ENCODE assay signal across 24 cellular contexts in the genomic region with DNA sequence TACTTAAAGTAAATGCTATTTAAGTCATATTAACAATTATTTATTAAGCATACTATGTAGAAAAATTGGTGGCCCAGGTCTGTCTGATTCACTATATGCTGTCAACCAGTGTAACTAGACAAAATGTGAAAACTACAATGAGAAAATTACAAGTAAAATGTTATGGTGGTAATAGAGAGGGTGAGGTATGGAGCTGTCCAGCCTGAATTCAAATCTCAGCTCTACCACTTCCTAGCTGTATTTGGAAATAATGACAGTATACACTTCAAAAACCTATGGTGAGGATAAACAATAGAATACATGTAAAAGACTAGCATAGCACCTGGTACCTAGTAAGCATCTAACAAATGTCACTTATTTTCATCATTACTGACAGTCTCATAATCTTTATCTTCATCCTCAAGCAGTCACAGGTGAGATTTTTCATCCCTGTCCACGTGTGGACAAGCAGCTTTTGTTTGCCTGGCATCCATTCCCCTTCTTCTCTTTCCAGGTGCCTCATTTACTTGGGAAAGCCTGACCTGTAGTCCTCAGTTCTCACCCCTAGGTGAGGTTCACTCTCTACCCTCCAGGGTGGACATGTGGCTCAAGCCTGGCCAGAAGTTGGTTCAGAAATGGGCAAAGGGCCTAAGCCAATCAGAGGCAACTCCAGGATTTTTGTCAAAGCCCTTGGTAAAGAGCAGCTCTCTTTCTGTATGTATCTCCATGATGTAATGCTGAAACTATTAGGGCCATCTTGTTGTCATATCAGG. TPM values are rescaled to one million over a fixed set of nuclear protein-coding genes. Genes with fewer than 3 reads are reported as not detected.
A peak's percentile ranks its signal among the peaks of the same experiment; 100 is the strongest.
DNase-seq lines count a peak whose midpoint lies in the region; ATAC-seq and TF ChIP-seq lines count a peak whose summit lies in the region.
"Had no signal": no experiment of that assay in that cellular context is flagged by ENCODE, and none has a peak within 500 bp of the region (broad histone marks: within the 10 kb centered on the region; RNA-seq: fewer than 3 reads in every experiment).

No MANE protein-coding gene starts in this region.

- peaks cover 8% of the 10 kb centered on the region for H3K4me1 ChIP-seq in CD4-positive, CD25-positive, alpha-beta regulatory T cell (ENCODE audit: control insufficient read depth, insufficient read depth, low read length, poor library complexity, severe bottlenecking)
- peaks cover 44 to 88% of the 10 kb centered on the region in 2 experiments for H3K4me1 ChIP-seq in HCT116 (ENCODE audit: control insufficient read depth in 1 of 2, insufficient read depth in 2 of 2, low read length in 2 of 2)
- H3K4me1 ChIP-seq in endodermal cell (ENCODE audit: control insufficient read depth, insufficient read depth, low read length): peaks cover 20% of the 10 kb centered on the region
- peaks cover 4 to 5% of the 10 kb centered on the region in 2 donors for H3K4me1 ChIP-seq in aorta (ENCODE audit: control insufficient read depth in 1 of 2, insufficient read depth in 2 of 2, low read length in 2 of 2)

- BruUV-seq in HCT116 (replicated peaks; lab: Mats Ljungman, UMichigan): no TSS peak

- TF ChIP-seq CTCF in HCT116 (IDR thresholded peaks at IDR 0.05 in 2 of 3, conservative IDR thresholded peaks at IDR 0.05 in 1 of 3; ENCODE audit: borderline replicate concordance in 1 of 3, insufficient read depth in 1 of 3, low read depth in 2 of 3, low read length in 2 of 3): peak in 1 of 3 experiments; percentile 30; a peak in 2 of 6 replicates
- peak; percentile 53 for TF ChIP-seq CTCF in endodermal cell (conservative IDR thresholded peaks at IDR 0.05)
- no peak for TF ChIP-seq CTCF in mesothelial cell of epicardium (IDR thresholded peaks at IDR 0.05; ENCODE audit: unreplicated experiment)
- no peak for TF ChIP-seq CTCF in endothelial cell (IDR thresholded peaks at IDR 0.05; ENCODE audit: unreplicated experiment)

- no peaks in the 10 kb centered on the region for H3K9me2 ChIP-seq in HCT116 (ENCODE audit: insufficient read depth)

- no peak for DNase-seq in CD4-positive, CD25-positive, alpha-beta regulatory T cell
- DNase-seq in HCT116 (ENCODE audit: low read depth, low spot score): no peak
- DNase-seq in endodermal cell: peak; percentile 51
- DNase-seq in mesothelial cell of epicardium (ENCODE audit: low spot score in 2 of 2, unreplicated experiment in 2 of 2): no peak
- no peak for DNase-seq in NCI-H187 (lab: John Stamatoyannopoulos, UW)
- DNase-seq in endothelial cell (ENCODE audit: low spot score): no peak
- DNase-seq in aorta: no peak
- DNase-seq in NCI-H2081 (lab: John Stamatoyannopoulos, UW): no peak
- DNase-seq: activated CD4-positive, alpha-beta T cell treated with anti-CD3 and anti-CD28 coated beads, Interleukin-2, amount 50 U/mL, for 1 hour; activated CD8-positive, alpha-beta memory T cell treated with anti-CD3 and anti-CD28 coated beads, Interleukin-2, amount 10 ng/mL, durations not matched to agents 7 days and 5 days; activated naive CD4-positive, alpha-beta T cell treated with anti-CD3 and anti-CD28 coated beads for 36 hours; adrenal gland; colonic mucosa; effector CD8-positive, alpha-beta T cell; heart left ventricle; KG1; MG63; NCI-H2029 treated with DMSO at 0.1 percent for 48 hours; NCI-H226; stimulated activated CD4-positive, alpha-beta T cell treated with anti-CD3 and anti-CD28 coated beads, Interleukin-15, amount 100 ng/mL, for 24 hours; stimulated activated naive B cell treated with anti-CD40 and anti-IgM and Interleukin-4, amounts not matched to agents 10 μg/mL and 1 μg/mL and 100 μg/mL, for 72 hours; T-helper 2 cell had no signal

- no peak for ATAC-seq in CD4-positive, CD25-positive, alpha-beta regulatory T cell (ENCODE audit: low read depth in 2 of 2)
- ATAC-seq in HCT116 (0 out of 2 replicates have a peak, but pooled peaks have one; percentile 21), aorta (ENCODE audit: low FRiP score) (no peak)
- ATAC-seq: activated CD8-positive, alpha-beta memory T cell treated with anti-CD3 and anti-CD28 coated beads, Interleukin-2, amount 10 ng/mL, durations not matched to agents 7 days and 5 days; heart left ventricle; stimulated activated naive B cell treated with anti-CD40 and anti-IgM and Interleukin-4, amounts not matched to agents 10 μg/mL and 1 μg/mL and 100 μg/mL, for 72 hours had no signal

- WGBS in endodermal cell (ENCODE audit: insufficient coverage in 1 of 2, insufficient read length in 1 of 2), 2 experiments: 78 to 100% methylated on average over 1 of the region's 1 CpG
- 72 to 77% methylated on average over 1 of the region's 1 CpG for WGBS in aorta, 2 donors

- no peaks in the 10 kb centered on the region for H3K27me3 ChIP-seq in CD4-positive, CD25-positive, alpha-beta regulatory T cell (ENCODE audit: control insufficient read depth, insufficient read depth, low read length)
- H3K27me3 ChIP-seq in HCT116 (ENCODE audit: insufficient read depth, low read length) (no peaks in the 10 kb centered on the region), endodermal cell (ENCODE audit: control insufficient read depth, insufficient read depth, low read length, poor library complexity, severe bottlenecking) (no peaks in the 10 kb centered on the region), aorta (ENCODE audit: control insufficient read depth in 1 of 2, insufficient read depth in 2 of 2, low read length in 1 of 2) (no peaks in the 10 kb centered on the region)
- H3K27me3 ChIP-seq: adrenal gland, colonic mucosa, heart left ventricle, MG63 had no signal

- peaks cover 40 to 83% (median 61%) of the 10 kb centered on the region in 4 donors for H3K4me1 Mint-ChIP-seq in CD4-positive, CD25-positive, alpha-beta regulatory T cell
- H3K4me1 Mint-ChIP-seq in endodermal cell (peaks cover 52% of the 10 kb centered on the region), mesothelial cell of epicardium (peaks cover 37% of the 10 kb centered on the region), endothelial cell (ENCODE audit: unreplicated experiment) (peaks cover 34% of the 10 kb centered on the region)

- RAD21 ChIA-PET in HCT116 (lab: Charles Lee; ENCODE audit: low non-redundant PET in 1 of 2, low total read pairs in 2 of 2, uncharacterized antibody in 2 of 2, unreplicated experiment in 2 of 2): no interaction called here

- H2AFZ ChIP-seq in HCT116 (ENCODE audit: low read depth, low read length, poor library complexity, severe bottlenecking): no peak overlapping the region

- TF ChIP-seq RAD21 in HCT116 (IDR thresholded peaks at IDR 0.05; ENCODE audit: low read depth): no peak

- no peaks in the 10 kb centered on the region for H3K36me3 ChIP-seq in CD4-positive, CD25-positive, alpha-beta regulatory T cell (ENCODE audit: control insufficient read depth, insufficient read depth, low read length)
- H3K36me3 ChIP-seq in HCT116 (ENCODE audit: control insufficient read depth in 1 of 2, insufficient read depth in 2 of 2, low read length in 2 of 2): no peaks in the 10 kb centered on the region; a peak in 1 of 4 replicates
- H3K36me3 ChIP-seq in endodermal cell (ENCODE audit: control insufficient read depth, insufficient read depth, low read length): no peaks in the 10 kb centered on the region
- no peaks in the 10 kb centered on the region for H3K36me3 ChIP-seq in aorta (ENCODE audit: control insufficient read depth in 1 of 2, insufficient read depth in 2 of 2, low read length in 1 of 2)
- H3K36me3 ChIP-seq: adrenal gland, colonic mucosa, MG63 had no signal

- H3K9ac ChIP-seq in HCT116 (ENCODE audit: low read length) (no peak overlapping the region), endodermal cell (ENCODE audit: extremely low read depth, low read length, poor library complexity, severe bottlenecking) (no peak overlapping the region)

- H3K4me3 ChIP-seq in CD4-positive, CD25-positive, alpha-beta regulatory T cell (ENCODE audit: low read depth, low read length): no peak overlapping the region
- H3K4me3 ChIP-seq in HCT116 (replicated peaks in 1 of 2; ENCODE audit: low read depth in 1 of 2, low read length in 2 of 2) (no peak overlapping the region), endodermal cell (ENCODE audit: low read length) (no peak overlapping the region), aorta (ENCODE audit: low read length in 2 of 2) (no peak overlapping the region)
- H3K4me3 ChIP-seq: adrenal gland, colonic mucosa, heart left ventricle, MG63 had no signal

- intact Hi-C loops in HCT116 (cut with micrococcal nuclease): no loop called here
- intact Hi-C loops in aorta (cut with DNase I): no loop called here

- H3K4me3 Mint-ChIP-seq in CD4-positive, CD25-positive, alpha-beta regulatory T cell: no peak overlapping the region
- no peak overlapping the region for H3K4me3 Mint-ChIP-seq in endodermal cell
- no peak overlapping the region for H3K4me3 Mint-ChIP-seq in mesothelial cell of epicardium
- no peak overlapping the region for H3K4me3 Mint-ChIP-seq in endothelial cell (ENCODE audit: unreplicated experiment)
- H3K4me3 Mint-ChIP-seq: activated CD8-positive, alpha-beta memory T cell treated with anti-CD3 and anti-CD28 coated beads, Interleukin-2, amount 10 ng/mL, durations not matched to agents 7 days and 5 days; activated naive CD4-positive, alpha-beta T cell treated with anti-CD3 and anti-CD28 coated beads for 36 hours; stimulated activated naive B cell treated with anti-CD40 and anti-IgM and Interleukin-4, amounts not matched to agents 10 μg/mL and 1 μg/mL and 100 μg/mL, for 72 hours had no signal

- no peaks in the 10 kb centered on the region for H3K9me3 Mint-ChIP-seq in CD4-positive, CD25-positive, alpha-beta regulatory T cell
- no peaks in the 10 kb centered on the region for H3K9me3 Mint-ChIP-seq in endodermal cell
- H3K9me3 Mint-ChIP-seq in mesothelial cell of epicardium: no peaks in the 10 kb centered on the region
- H3K9me3 Mint-ChIP-seq in endothelial cell (ENCODE audit: unreplicated experiment): no peaks in the 10 kb centered on the region
- H3K9me3 Mint-ChIP-seq: activated naive CD4-positive, alpha-beta T cell treated with anti-CD3 and anti-CD28 coated beads for 36 hours; stimulated activated naive B cell treated with anti-CD40 and anti-IgM and Interleukin-4, amounts not matched to agents 10 μg/mL and 1 μg/mL and 100 μg/mL, for 72 hours had no signal

- CTCF ChIA-PET in HCT116 (lab: Charles Lee): no interaction called here

- H3K27ac ChIP-seq in CD4-positive, CD25-positive, alpha-beta regulatory T cell (ENCODE audit: insufficient read depth, low read length, poor library complexity, severe bottlenecking): no peak overlapping the region
- no peak overlapping the region for H3K27ac ChIP-seq in HCT116 (ENCODE audit: low read depth, low read length)
- no peak overlapping the region for H3K27ac ChIP-seq in endodermal cell (ENCODE audit: low read depth, low read length)
- no peak overlapping the region for H3K27ac ChIP-seq in aorta (ENCODE audit: low read depth in 1 of 2, low read length in 2 of 2)
- H3K27ac ChIP-seq: C4-2B, colonic mucosa had no signal

- no peak overlapping the region for H3K4me2 ChIP-seq in HCT116 (ENCODE audit: low read length)

- peaks cover 98% of the 10 kb centered on the region for H3K79me2 ChIP-seq in HCT116 (ENCODE audit: insufficient read depth, low read length)

- H3K36me3 Mint-ChIP-seq in CD4-positive, CD25-positive, alpha-beta regulatory T cell: peaks cover 12% of the 10 kb centered on the region
- H3K36me3 Mint-ChIP-seq in endodermal cell (ENCODE audit: low read depth) (no peaks in the 10 kb centered on the region), mesothelial cell of epicardium (peaks cover 11% of the 10 kb centered on the region), endothelial cell (ENCODE audit: low read depth, unreplicated experiment) (peaks cover 4% of the 10 kb centered on the region)

- H3K9me3 ChIP-seq in CD4-positive, CD25-positive, alpha-beta regulatory T cell (ENCODE audit: control insufficient read depth in 2 of 2, low read length in 2 of 2): no peaks in the 10 kb centered on the region
- H3K9me3 ChIP-seq in HCT116 (ENCODE audit: control insufficient read depth in 1 of 2, insufficient read depth in 1 of 2, low read depth in 1 of 2, low read length in 2 of 2): no peaks in the 10 kb centered on the region
- no peaks in the 10 kb centered on the region for H3K9me3 ChIP-seq in endodermal cell (ENCODE audit: control insufficient read depth, low read length)
- no peaks in the 10 kb centered on the region for H3K9me3 ChIP-seq in aorta (ENCODE audit: control insufficient read depth, low read length)
- H3K9me3 ChIP-seq: adrenal gland, colonic mucosa, heart left ventricle, MG63 had no signal

- no peaks in the 10 kb centered on the region for H3K27me3 Mint-ChIP-seq in CD4-positive, CD25-positive, alpha-beta regulatory T cell
- H3K27me3 Mint-ChIP-seq in endodermal cell (ENCODE audit: insufficient read depth): no peaks in the 10 kb centered on the region
- H3K27me3 Mint-ChIP-seq in mesothelial cell of epicardium (ENCODE audit: low read depth): no peaks in the 10 kb centered on the region
- peaks cover 2% of the 10 kb centered on the region for H3K27me3 Mint-ChIP-seq in endothelial cell (ENCODE audit: unreplicated experiment)
- H3K27me3 Mint-ChIP-seq: activated CD8-positive, alpha-beta memory T cell treated with anti-CD3 and anti-CD28 coated beads, Interleukin-2, amount 10 ng/mL, durations not matched to agents 7 days and 5 days; progenitor cell of endocrine pancreas; stimulated activated naive B cell treated with anti-CD40 and anti-IgM and Interleukin-4, amounts not matched to agents 10 μg/mL and 1 μg/mL and 100 μg/mL, for 72 hours had no signal

- no peak for TF ChIP-seq POLR2A in HCT116 (IDR thresholded peaks at IDR 0.05; ENCODE audit: borderline replicate concordance, extremely low read depth, insufficient read depth, insufficient read length)

- peak overlapping the region in 2 of 3 donors; percentile 18 to 19 for H3K27ac Mint-ChIP-seq in CD4-positive, CD25-positive, alpha-beta regulatory T cell
- H3K27ac Mint-ChIP-seq in endodermal cell (peak overlapping the region; percentile 1), mesothelial cell of epicardium (peak overlapping the region; percentile 37), endothelial cell (ENCODE audit: unreplicated experiment) (no peak overlapping the region)
- H3K27ac Mint-ChIP-seq: activated CD8-positive, alpha-beta memory T cell treated with anti-CD3 and anti-CD28 coated beads, Interleukin-2, amount 10 ng/mL, durations not matched to agents 7 days and 5 days; activated naive CD4-positive, alpha-beta T cell treated with anti-CD3 and anti-CD28 coated beads for 36 hours; progenitor cell of endocrine pancreas; stimulated activated naive B cell treated with anti-CD40 and anti-IgM and Interleukin-4, amounts not matched to agents 10 μg/mL and 1 μg/mL and 100 μg/mL, for 72 hours had no signal

- POLR2A ChIA-PET in HCT116 (lab: Charles Lee): interaction anchor here (0.6 kb wide), 1 partner anchor 524 kb away, joined by 3 read pairs; a partner anchor contains a TSS

- H4K20me1 ChIP-seq in HCT116 (ENCODE audit: insufficient read depth): peaks cover 10% of the 10 kb centered on the region; the same call in 1 of the 2 replicates

RNA-seq across cellular contexts. Expression of a gene that starts 29.5 kb away (rescaled TPM):
- 18.4 TPM for total RNA-seq in CD4-positive, CD25-positive, alpha-beta regulatory T cell
- 10 to 100 TPM; 20.7 to 31.6 (median 24.2) TPM for polyA plus RNA-seq in CD4-positive, CD25-positive, alpha-beta regulatory T cell
- total RNA-seq in HCT116 (2021; ENCODE audit: unreplicated experiment): 27.1 TPM
- 21.8 and 28.5 TPM in 2 replicates for polyA plus RNA-seq in HCT116 (2012)
- 10 to 100 TPM; 12.2 to 17.4 TPM for total RNA-seq in endodermal cell
- polyA plus RNA-seq in endodermal cell (2013, experiment 1 of 2): 17.6 TPM
- polyA plus RNA-seq in endodermal cell (2013, experiment 2 of 2): 18.7 TPM
- total RNA-seq in mesothelial cell of epicardium: 32.5 to 34.4 TPM (median 33.6 TPM) in 3 replicates
- total RNA-seq in endothelial cell (ENCODE audit: unreplicated experiment): 30.8 TPM
- 10 to 100 TPM; 35.1 to 50.4 TPM for total RNA-seq in aorta
- polyA plus RNA-seq in aorta: 10 to 100 TPM; 11.7 to 21.2 TPM

RNA-seq across cellular contexts. Expression of a gene that starts 54.5 kb away (rescaled TPM):
- total RNA-seq in CD4-positive, CD25-positive, alpha-beta regulatory T cell: 31.3 TPM
- polyA plus RNA-seq in CD4-positive, CD25-positive, alpha-beta regulatory T cell: 10 to 100 TPM; 18.5 to 27.3 (median 23.1) TPM
- 14.9 TPM for total RNA-seq in HCT116 (2021; ENCODE audit: unreplicated experiment)
- 6.3 and 6.4 TPM in 2 replicates for polyA plus RNA-seq in HCT116 (2012)
- 10 to 100 TPM; 12.4 to 20.4 TPM for total RNA-seq in endodermal cell
- polyA plus RNA-seq in endodermal cell (2013, experiment 1 of 2): 11.3 TPM
- 11.5 TPM for polyA plus RNA-seq in endodermal cell (2013, experiment 2 of 2)
- 12.0 to 15.4 TPM (median 12.3 TPM) in 3 replicates for total RNA-seq in mesothelial cell of epicardium
- total RNA-seq in endothelial cell (ENCODE audit: unreplicated experiment): 13.5 TPM
- total RNA-seq in aorta: 10 to 100 TPM in 1 of 2 donors, 1 to 10 TPM in 1; 9.3 to 12.1 TPM
- polyA plus RNA-seq in aorta: 1 to 10 TPM; 3.5 to 4.0 TPM

RNA-seq across cellular contexts. Expression of a gene that starts 54.9 kb away (rescaled TPM):
- 46.1 TPM for total RNA-seq in CD4-positive, CD25-positive, alpha-beta regulatory T cell
- 1 to 10 TPM; 3.9 to 5.4 (median 4.1) TPM for polyA plus RNA-seq in CD4-positive, CD25-positive, alpha-beta regulatory T cell
- total RNA-seq in HCT116 (2021; ENCODE audit: unreplicated experiment): 12.7 TPM
- 3.5 and 4.5 TPM in 2 replicates for polyA plus RNA-seq in HCT116 (2012)
- 10 to 100 TPM in 1 of 2 donors, 1 to 10 TPM in 1; 9.9 to 13.1 TPM for total RNA-seq in endodermal cell
- polyA plus RNA-seq in endodermal cell (2013, experiment 1 of 2): 5.6 TPM
- polyA plus RNA-seq in endodermal cell (2013, experiment 2 of 2): 6.0 TPM
- 9.9 to 10.3 TPM (median 10.0 TPM) in 3 replicates for total RNA-seq in mesothelial cell of epicardium
- 11.6 TPM for total RNA-seq in endothelial cell (ENCODE audit: unreplicated experiment)
- total RNA-seq in aorta: 10 to 100 TPM; 15.7 to 17.2 TPM
- polyA plus RNA-seq in aorta: 1 to 10 TPM; 3.4 to 5.6 TPM
